ENCODE assay signal across 26 cellular contexts in genomic region chr7:82375713-82376112, GRCh38.
DNase-seq lines count a peak whose midpoint lies in the region; ATAC-seq and TF ChIP-seq lines count a peak whose summit lies in the region.
"Had no signal": no experiment of that assay in that cellular context is flagged by ENCODE, and none has a peak within 500 bp of the region (broad histone marks: within the 10 kb centered on the region; RNA-seq: fewer than 3 reads in every experiment).

No MANE protein-coding gene starts in this region.

- no peaks in the 10 kb centered on the region for H3K9me3 ChIP-seq in MM.1S (replicated peaks; ENCODE audit: insufficient read depth, low read length)
- H3K9me3 ChIP-seq: ascending aorta, uterus had no signal

- no peaks in the 10 kb centered on the region for H3K27me3 ChIP-seq in MM.1S (replicated peaks; ENCODE audit: insufficient read depth, low read length)
- H3K27me3 ChIP-seq: ascending aorta, uterus had no signal

- no peak overlapping the region for H3K4me3 ChIP-seq in MM.1S (ENCODE audit: low read length)
- H3K4me3 ChIP-seq: ascending aorta, uterus had no signal

- no peak overlapping the region for H2AFZ ChIP-seq in MM.1S (ENCODE audit: low read length)

- H4K20me1 ChIP-seq in MM.1S (ENCODE audit: insufficient read depth, low read length) = no peaks in the 10 kb centered on the region

- H3K9ac ChIP-seq in MM.1S (ENCODE audit: low read length) = no peak overlapping the region

- ATAC-seq in GM21717 (IDR thresholded peaks at IDR 0.05; ENCODE audit: unreplicated experiment) = no peak
- ATAC-seq: activated naive CD4-positive, alpha-beta T cell treated with anti-CD3 and anti-CD28 coated beads, Interleukin-2, amount 50 U/mL, for 72 hours; naive thymus-derived CD4-positive, alpha-beta T cell; Right ventricle myocardium inferior; stimulated activated effector memory CD8-positive, alpha-beta T cell treated with anti-CD3 and anti-CD28 coated beads, Interleukin-12 subunit alpha, Interleukin-12 subunit beta, amount 100 ng/mL, for 72 hours had no signal

- DNase-seq in NCI-H2107 treated with DMSO at 0.1 percent for 48 hours (lab: John Stamatoyannopoulos, UW; ENCODE audit: unreplicated experiment) (peak; percentile 93), NCI-H2107 (lab: John Stamatoyannopoulos, UW) (no peak), NCI-H1417 treated with DMSO at 0.1 percent for 48 hours (lab: John Stamatoyannopoulos, UW) (peak; percentile 66), NCI-H82 (lab: John Stamatoyannopoulos, UW) (peak; percentile 70), retina (peak; percentile 53), MM.1S (no peak), NCI-H446 treated with DMSO at 0.1 percent for 48 hours (lab: John Stamatoyannopoulos, UW) (no peak)
- DNase-seq: activated B cell treated with CpG ODN at 0.5 μM for 24 hours; activated CD4-positive, alpha-beta memory T cell treated with anti-CD3 and anti-CD28 coated beads for 36 hours; activated CD8-positive, alpha-beta memory T cell treated with anti-CD3 and anti-CD28 coated beads, Interleukin-2, amount 50 U/mL, for 48 hours; caudate nucleus; EL; IMR-90; naive thymus-derived CD4-positive, alpha-beta T cell; NCI-H187; NCI-H526; small intestine; stimulated activated CD4-positive, alpha-beta T cell treated with anti-CD3 and anti-CD28 coated beads, Interleukin-2, amount 100 ng/mL, for 48 hours; substantia nigra; T-helper 9 cell; uterus had no signal

- H3K9me2 ChIP-seq in MM.1S (replicated peaks; ENCODE audit: insufficient read depth, low read length) = no peaks in the 10 kb centered on the region

- no peak for TF ChIP-seq CTCF in MM.1S (IDR thresholded peaks at IDR 0.05; ENCODE audit: low read length)

- H3F3A ChIP-seq in MM.1S (ENCODE audit: insufficient read depth, low read length) = no peaks in the 10 kb centered on the region

- no peaks in the 10 kb centered on the region for H3K4me1 ChIP-seq in MM.1S (ENCODE audit: low read length)
- H3K4me1 ChIP-seq: ascending aorta, uterus had no signal

- no peak overlapping the region for H3K27ac ChIP-seq in MM.1S (ENCODE audit: low read length)
- H3K27ac ChIP-seq: ascending aorta, uterus had no signal

- no peaks in the 10 kb centered on the region for H3K79me2 ChIP-seq in MM.1S (ENCODE audit: low read length)

- H3K36me3 ChIP-seq in MM.1S (replicated peaks; ENCODE audit: insufficient read depth, low read length) = no peaks in the 10 kb centered on the region
- H3K36me3 ChIP-seq: ascending aorta, uterus had no signal

- H3K4me2 ChIP-seq in MM.1S (ENCODE audit: low read depth, low read length) = no peak overlapping the region

Comparison
In these comparisons a context has a peak if more than half of its experiments do, and no peak if none do; other contexts are left out.
1. DNase-seq: peak in NCI-H2107 treated with DMSO at 0.1 percent for 48 hours (single experiment), NCI-H1417 treated with DMSO at 0.1 percent for 48 hours (single experiment), NCI-H82 (single experiment) and retina (single experiment); none in NCI-H2107 (single experiment), MM.1S (single experiment) and NCI-H446 treated with DMSO at 0.1 percent for 48 hours (single experiment).